ENCODE assay signal across 12 cellular contexts in genomic region chr2:42878581-42878980, GRCh38.
DNase-seq lines count a peak whose midpoint lies in the region; ATAC-seq and TF ChIP-seq lines count a peak whose summit lies in the region.
"Had no signal": no experiment of that assay in that cellular context is flagged by ENCODE, and none has a peak within 500 bp of the region (broad histone marks: within the 10 kb centered on the region; RNA-seq: fewer than 3 reads in every experiment).

No MANE protein-coding gene starts in this region.

- H3K4me3 Mint-ChIP-seq in dendritic cell treated with granulocyte-macrophage colony-stimulating factor and Interleukin-4, amounts not matched to agents 40 ng/mL and 50 ng/mL, for 4 days = no peak overlapping the region
- H3K4me3 Mint-ChIP-seq: CD4-positive, alpha-beta T cell; IgD-negative memory B cell; T-cell had no signal

- DNase-seq in right atrium auricular region (ENCODE audit: low spot score) = no peak
- no peak for DNase-seq in left ventricle myocardium superior
- DNase-seq in upper lobe of left lung = no peak
- no peak for DNase-seq in amygdala (lab: John Stamatoyannopoulos, UW)
- no peak for DNase-seq in retina
- DNase-seq: CD4-positive, alpha-beta T cell; NCI-H510A; T-cell had no signal

- peaks cover 0 to 79% of the 10 kb centered on the region in 2 donors for H3K4me1 ChIP-seq in right atrium auricular region
- peaks cover 38 to 56% (median 52%) of the 10 kb centered on the region in 4 donors for H3K4me1 ChIP-seq in upper lobe of left lung

- H3K9me3 Mint-ChIP-seq in dendritic cell treated with granulocyte-macrophage colony-stimulating factor and Interleukin-4, amounts not matched to agents 40 ng/mL and 50 ng/mL, for 4 days = no peaks in the 10 kb centered on the region
- H3K9me3 Mint-ChIP-seq: CD4-positive, alpha-beta T cell; IgD-negative memory B cell; T-cell had no signal

- intact Hi-C loops in left ventricle myocardium superior (cut with micrococcal nuclease) = no loop called here
- intact Hi-C loops in dendritic cell treated with granulocyte-macrophage colony-stimulating factor and Interleukin-4, amounts not matched to agents 40 ng/mL and 50 ng/mL, for 4 days (cut with micrococcal nuclease) = no loop called here

- H3K9me3 ChIP-seq in right atrium auricular region (no peaks in the 10 kb centered on the region), upper lobe of left lung (no peaks in the 10 kb centered on the region)

- H3K4me1 Mint-ChIP-seq in dendritic cell treated with granulocyte-macrophage colony-stimulating factor and Interleukin-4, amounts not matched to agents 40 ng/mL and 50 ng/mL, for 4 days (ENCODE audit: low read depth) = peaks cover 83% of the 10 kb centered on the region
- H3K4me1 Mint-ChIP-seq: IgD-negative memory B cell had no signal

- peak overlapping the region; percentile 69 for H3K27ac Mint-ChIP-seq in dendritic cell treated with granulocyte-macrophage colony-stimulating factor and Interleukin-4, amounts not matched to agents 40 ng/mL and 50 ng/mL, for 4 days
- H3K27ac Mint-ChIP-seq: CD4-positive, alpha-beta T cell; IgD-negative memory B cell; T-cell had no signal

- H3K27me3 ChIP-seq in right atrium auricular region (no peaks in the 10 kb centered on the region), upper lobe of left lung (no peaks in the 10 kb centered on the region)

- H3K27ac ChIP-seq in right atrium auricular region (peak overlapping the region; percentile 14 to 45), upper lobe of left lung (peak overlapping the region in 3 of 4 donors; percentile 50 to 82 (median 74))

- H3K36me3 Mint-ChIP-seq in dendritic cell treated with granulocyte-macrophage colony-stimulating factor and Interleukin-4, amounts not matched to agents 40 ng/mL and 50 ng/mL, for 4 days (ENCODE audit: low read depth) = no peaks in the 10 kb centered on the region
- H3K36me3 Mint-ChIP-seq: T-cell had no signal

- no peak for TF ChIP-seq EP300 in upper lobe of left lung (IDR thresholded peaks at IDR 0.05)

- 89 to 94% methylated on average over 4 of the region's 4 CpGs for WGBS in upper lobe of left lung, 2 donors

- TF ChIP-seq POLR2A in upper lobe of left lung (IDR thresholded peaks at IDR 0.05) = no peak

- no peak overlapping the region for H3K4me3 ChIP-seq in right atrium auricular region
- no peak overlapping the region for H3K4me3 ChIP-seq in upper lobe of left lung

- H3K27me3 Mint-ChIP-seq in dendritic cell treated with granulocyte-macrophage colony-stimulating factor and Interleukin-4, amounts not matched to agents 40 ng/mL and 50 ng/mL, for 4 days = no peaks in the 10 kb centered on the region
- H3K27me3 Mint-ChIP-seq: CD4-positive, alpha-beta T cell; IgD-negative memory B cell; T-cell had no signal

- no peak for TF ChIP-seq CTCF in right atrium auricular region (IDR thresholded peaks at IDR 0.05)
- no peak for TF ChIP-seq CTCF in upper lobe of left lung (IDR thresholded peaks at IDR 0.05)

- H3K36me3 ChIP-seq in right atrium auricular region (no peaks in the 10 kb centered on the region), upper lobe of left lung (no peaks in the 10 kb centered on the region)

- ATAC-seq in left ventricle myocardium superior = no peak
- peak; percentile 47 for ATAC-seq in HG03045 (IDR thresholded peaks at IDR 0.05; ENCODE audit: unreplicated experiment)
- ATAC-seq in upper lobe of left lung (ENCODE audit: low FRiP score in 2 of 2) = no peak
- no peak for ATAC-seq in HG03571 (IDR thresholded peaks at IDR 0.05; ENCODE audit: unreplicated experiment)
